1 cellular context compared by ENCODE assay signal in genomic region chr7:27147211-27148030, GRCh38.
A peak's percentile ranks its signal among the peaks of the same experiment; 100 is the strongest.
TF ChIP-seq lines count a peak whose summit lies in the region.

TSS of gene HOXA6 (minus strand) at chr7:27147774. CDS start at chr7:27147749, 25 bp downstream.

TF ChIP-seq in HEK293, 187 proteins besides CTCF, POLR2A, EP300 and RAD21 (continued from another document):
- TF ChIP-seq ZBTB11 (tag by site-specific recombination; conservative IDR thresholded peaks at IDR 0.05; ENCODE audit: low read depth) (peak; percentile 75), ZNF600 (tag by site-specific recombination; IDR thresholded peaks at IDR 0.05) (peak; percentile 79), ZNF292 (tag by site-specific recombination; IDR thresholded peaks at IDR 0.05; ENCODE audit: borderline replicate concordance, low read depth) (no peak), ZNF629 (tag by site-specific recombination; IDR thresholded peaks at IDR 0.05) (peak; percentile 74), SETDB1 (IDR thresholded peaks at IDR 0.05; ENCODE audit: insufficient read length, low read length) (no peak), MYNN (tag by site-specific recombination; IDR thresholded peaks at IDR 0.05; ENCODE audit: borderline replicate concordance) (no peak)
TF ChIP-seq in HEK293: peak in this region for 16.
